1 cellular context compared by ENCODE assay signal in the genomic region with DNA sequence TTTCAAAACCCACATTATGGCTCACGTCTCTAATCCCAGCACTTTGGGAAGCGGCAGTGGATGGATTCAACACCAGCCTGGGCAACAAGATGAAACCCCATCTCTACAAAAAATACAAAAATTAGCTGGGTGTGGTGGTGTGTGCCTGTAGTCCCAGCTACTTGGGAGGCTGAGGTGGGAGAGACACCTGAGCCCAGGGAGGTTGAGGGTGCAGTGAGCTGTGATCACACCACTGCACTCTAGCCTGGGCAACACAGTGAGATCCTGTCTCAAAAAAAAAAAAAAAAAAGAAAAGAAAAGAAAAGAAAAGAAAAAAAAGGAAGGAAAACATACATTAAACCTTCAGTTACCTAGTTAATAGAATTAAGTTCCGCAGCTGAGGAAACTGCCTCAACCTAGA.
TF ChIP-seq lines count a peak whose summit lies in the region.

No MANE protein-coding gene starts in this region.

TF ChIP-seq in K562, 482 proteins besides CTCF, POLR2A, EP300 and RAD21:
- TF ChIP-seq ZNF121 (CRISPR knock-in tag; conservative IDR thresholded peaks at IDR 0.05): peak; percentile 43
TF ChIP-seq in K562: peak in this region for 1; not testable (repeated sequence) for 481.
